16 cellular contexts compared by ENCODE assay signal in the genomic region with DNA sequence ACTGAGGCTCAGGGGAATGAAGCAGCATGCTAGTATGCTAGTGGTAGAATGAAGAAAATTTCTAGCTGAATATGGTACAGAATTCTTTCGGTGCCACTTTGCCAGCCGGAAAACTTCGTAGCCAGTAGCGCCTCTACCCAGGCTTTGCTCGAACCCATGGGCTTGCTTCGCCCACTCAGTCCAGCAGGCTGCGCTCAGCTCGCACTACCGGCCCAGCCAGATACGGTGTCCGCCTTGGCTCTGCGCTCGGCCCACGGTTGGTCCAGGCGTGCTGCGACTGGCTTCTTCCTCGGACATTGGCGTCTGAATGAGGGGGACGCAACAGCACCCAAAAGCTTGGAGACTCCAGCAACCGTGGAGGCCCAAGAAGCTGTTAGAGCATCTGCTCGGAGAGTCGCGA.
"Had no signal": no experiment of that assay in that cellular context is flagged by ENCODE, and none has a peak within 500 bp of the region (broad histone marks: within the 10 kb centered on the region; RNA-seq: fewer than 3 reads in every experiment).

No MANE protein-coding gene starts in this region.

- H3K27me3 ChIP-seq: adrenal gland, colonic mucosa, left lung, pancreas, uterus had no signal

- H3K27ac ChIP-seq: adrenal gland, colonic mucosa, left lung, pancreas, thoracic aorta, uterus had no signal

- H3K27me3 Mint-ChIP-seq: activated CD4-positive, alpha-beta T cell treated with anti-CD3 and anti-CD28 coated beads, Interleukin-2, amount 10 ng/mL, durations not matched to agents 7 days and 5 days; memory B cell; stimulated activated naive CD8-positive, alpha-beta T cell treated with anti-CD3 and anti-CD28 coated beads, Interleukin-15, amount 100 ng/mL, for 72 hours had no signal

- H3K4me1 Mint-ChIP-seq: activated CD4-positive, alpha-beta T cell treated with anti-CD3 and anti-CD28 coated beads, Interleukin-2, amount 10 ng/mL, durations not matched to agents 7 days and 5 days; memory B cell; stimulated activated naive CD8-positive, alpha-beta T cell treated with anti-CD3 and anti-CD28 coated beads, Interleukin-15, amount 100 ng/mL, for 72 hours had no signal

- H3K4me3 Mint-ChIP-seq: activated CD4-positive, alpha-beta T cell treated with anti-CD3 and anti-CD28 coated beads, Interleukin-2, amount 10 ng/mL, durations not matched to agents 7 days and 5 days; memory B cell; stimulated activated naive CD8-positive, alpha-beta T cell treated with anti-CD3 and anti-CD28 coated beads, Interleukin-15, amount 100 ng/mL, for 72 hours had no signal

- DNase-seq: activated CD4-positive, alpha-beta T cell treated with anti-CD3 and anti-CD28 coated beads, Interleukin-2, amount 10 ng/mL, durations not matched to agents 7 days and 5 days; activated CD4-positive, CD25-positive, alpha-beta regulatory T cell; activated CD8-positive, alpha-beta memory T cell treated with anti-CD3 and anti-CD28 coated beads for 24 hours; activated naive CD4-positive, alpha-beta T cell treated with anti-CD3 and anti-CD28 coated beads, Interleukin-2, amount 50 U/mL, for 16 hours; adrenal gland; caudate nucleus; colonic mucosa; effector CD4-positive, alpha-beta T cell; stimulated activated CD4-positive, alpha-beta T cell treated with anti-CD3 and anti-CD28 coated beads, Interleukin-4, amount 100 ng/mL, for 24 hours; stimulated activated naive CD8-positive, alpha-beta T cell treated with anti-CD3 and anti-CD28 coated beads, Interleukin-15, amount 100 ng/mL, for 72 hours; uterus had no signal

- H3K4me3 ChIP-seq: adrenal gland, colonic mucosa, left lung, pancreas, thoracic aorta, uterus had no signal

- H3K36me3 ChIP-seq: adrenal gland, colonic mucosa, left lung, pancreas, thoracic aorta, uterus had no signal

- ATAC-seq: left lung; pancreas; stimulated activated naive CD8-positive, alpha-beta T cell treated with anti-CD3 and anti-CD28 coated beads, Interleukin-15, amount 100 ng/mL, for 72 hours had no signal

- H3K36me3 Mint-ChIP-seq: memory B cell had no signal

- H3K27ac Mint-ChIP-seq: activated CD4-positive, alpha-beta T cell treated with anti-CD3 and anti-CD28 coated beads, Interleukin-2, amount 10 ng/mL, durations not matched to agents 7 days and 5 days; activated T-helper 2 cell treated with anti-CD3 and anti-CD28 coated beads, Interferon-gamma antibody, Interleukin-2, Interleukin-4, amounts not matched to agents 10 μg/mL and 5 μg/mL and 100 μg/mL, durations not matched to agents 14 hours and 24 hours and 36 hours; memory B cell; stimulated activated naive CD8-positive, alpha-beta T cell treated with anti-CD3 and anti-CD28 coated beads, Interleukin-15, amount 100 ng/mL, for 72 hours had no signal

- H3K4me1 ChIP-seq: adrenal gland, colonic mucosa, left lung, pancreas, uterus had no signal

- H3K9me3 ChIP-seq: adrenal gland, colonic mucosa, pancreas, thoracic aorta, uterus had no signal
